1 cellular context compared by ENCODE assay signal in genomic region chr3:37987751-37988179, GRCh38.
TF ChIP-seq lines count a peak whose summit lies in the region.

No MANE protein-coding gene starts in this region.

TF ChIP-seq in K562, 482 proteins besides CTCF, POLR2A, EP300 and RAD21 (continues in another document):
- TF ChIP-seq BCOR (IDR thresholded peaks at IDR 0.05) = peak; percentile 73
- no peak for TF ChIP-seq ZNF76 (CRISPR knock-in tag; IDR thresholded peaks at IDR 0.05; ENCODE audit: borderline replicate concordance)
- TF ChIP-seq HSF4 (CRISPR knock-in tag; IDR thresholded peaks at IDR 0.05; ENCODE audit: borderline replicate concordance) = 0 out of 2 replicates have a peak, but pooled peaks have one; percentile 51
- peak; percentile 23; the same call in 1 of the 2 replicates for TF ChIP-seq FOSL1 (tag; conservative IDR thresholded peaks at IDR 0.05)
- TF ChIP-seq NBN (IDR thresholded peaks at IDR 0.05; ENCODE audit: low read depth) = peak; percentile 32; the same call in 1 of the 2 replicates
- TF ChIP-seq FOXP1 (CRISPR knock-in tag; IDR thresholded peaks at IDR 0.05) = 0 out of 2 replicates have a peak, but pooled peaks have one; percentile 24
- no peak for TF ChIP-seq TCF15 (CRISPR knock-in tag; IDR thresholded peaks at IDR 0.05)
- TF ChIP-seq SMARCA5 (IDR thresholded peaks at IDR 0.05) = peak; percentile 83; the same call in 1 of the 2 replicates
- peak; percentile 40; the same call in 1 of the 2 replicates for TF ChIP-seq JUN (IDR thresholded peaks at IDR 0.05; ENCODE audit: borderline replicate concordance, low read depth, low read length)
- no peak for TF ChIP-seq JUN (CRISPR knock-in tag; IDR thresholded peaks at IDR 0.05; ENCODE audit: borderline replicate concordance)
- peak; percentile 70 for TF ChIP-seq JUND (IDR thresholded peaks at IDR 0.05; ENCODE audit: borderline replicate concordance, low read depth, low read length)
- TF ChIP-seq JUND (tag; IDR thresholded peaks at IDR 0.05; ENCODE audit: borderline replicate concordance, low read depth, low read length) = peak; percentile 45; the same call in 2 of the 3 replicates
- 0 out of 2 replicates have a peak, but pooled peaks have one; percentile 20 for TF ChIP-seq MYNN (IDR thresholded peaks at IDR 0.05)
- TF ChIP-seq MYNN (CRISPR knock-in tag; IDR thresholded peaks at IDR 0.05) = no peak
- TF ChIP-seq ZBTB33 (CRISPR knock-in tag; IDR thresholded peaks at IDR 0.05) = peak; percentile 91
- TF ChIP-seq ZNF766 (CRISPR knock-in tag; conservative IDR thresholded peaks at IDR 0.05) = 0 out of 2 replicates have a peak, but pooled peaks have one; percentile 19
- TF ChIP-seq ZBTB9 (CRISPR knock-in tag; IDR thresholded peaks at IDR 0.05) = 0 out of 2 replicates have a peak, but pooled peaks have one; percentile 61
- TF ChIP-seq ZNF707 (CRISPR knock-in tag; conservative IDR thresholded peaks at IDR 0.05) = no peak
- TF ChIP-seq CBX3 (IDR thresholded peaks at IDR 0.05; ENCODE audit: borderline replicate concordance in 1 of 2, low read length in 2 of 2) = peak in 1 of 2 experiments; percentile 28; a peak in 1 of 3 replicates
- TF ChIP-seq CBFA2T3 (IDR thresholded peaks at IDR 0.05) = peak; percentile 66
- TF ChIP-seq DACH1 (IDR thresholded peaks at IDR 0.05; ENCODE audit: partially characterized antibody) = peak; percentile 70
- TF ChIP-seq LCOR (CRISPR knock-in tag; IDR thresholded peaks at IDR 0.05) = 0 out of 2 replicates have a peak, but pooled peaks have one; percentile 9
- TF ChIP-seq ARID1B (IDR thresholded peaks at IDR 0.05) = peak; percentile 47; the same call in 1 of the 2 replicates
- TF ChIP-seq ZNF740 (CRISPR knock-in tag; IDR thresholded peaks at IDR 0.05) = no peak
- TF ChIP-seq ZNF740 (tag; IDR thresholded peaks at IDR 0.05) = 0 out of 4 replicates have a peak, but pooled peaks of 1 of the 2 experiments have one; percentile 30
- TF ChIP-seq HDAC1 (IDR thresholded peaks at IDR 0.05) = peak in 1 of 2 experiments; percentile 53; a peak in 1 of 4 replicates
- TF ChIP-seq TRIM24 (IDR thresholded peaks at IDR 0.05) = 0 out of 4 replicates have a peak, but pooled peaks of 1 of the 2 experiments have one; percentile 27
- 0 out of 2 replicates have a peak, but pooled peaks have one; percentile 10 for TF ChIP-seq CEBPG (CRISPR knock-in tag; IDR thresholded peaks at IDR 0.05)
- TF ChIP-seq CEBPG (tag; conservative IDR thresholded peaks at IDR 0.05 in 1 of 2, IDR thresholded peaks at IDR 0.05 in 1 of 2) = no peak
- peak; percentile 68 for TF ChIP-seq ATF3 (IDR thresholded peaks at IDR 0.05)
- no peak for TF ChIP-seq ATF3 (CRISPR knock-in tag; conservative IDR thresholded peaks at IDR 0.05)
- TF ChIP-seq FOXP4 (CRISPR knock-in tag; IDR thresholded peaks at IDR 0.05; ENCODE audit: borderline replicate concordance) = 0 out of 2 replicates have a peak, but pooled peaks have one; percentile 55
- no peak for TF ChIP-seq CBX8 (IDR thresholded peaks at IDR 0.05; ENCODE audit: borderline replicate concordance, extremely low read depth, low read depth, low read length, poor library complexity, severe bottlenecking)
- peak; percentile 5; the same call in 1 of the 2 replicates for TF ChIP-seq ZBTB12 (CRISPR knock-in tag; IDR thresholded peaks at IDR 0.05)
- TF ChIP-seq ZNF121 (CRISPR knock-in tag; conservative IDR thresholded peaks at IDR 0.05) = peak; percentile 52; the same call in 1 of the 2 replicates
- 0 out of 2 replicates have a peak, but pooled peaks have one; percentile 9 for TF ChIP-seq TEAD4 (IDR thresholded peaks at IDR 0.05; ENCODE audit: low read length)
- TF ChIP-seq TEAD4 (CRISPR knock-in tag; IDR thresholded peaks at IDR 0.05; ENCODE audit: borderline replicate concordance) = no peak
- peak; percentile 54; the same call in 1 of the 2 replicates for TF ChIP-seq CBFA2T2 (conservative IDR thresholded peaks at IDR 0.05)
- peak; percentile 93 for TF ChIP-seq TFAP4 (CRISPR knock-in tag; IDR thresholded peaks at IDR 0.05; ENCODE audit: borderline replicate concordance)
- 0 out of 2 replicates have a peak, but pooled peaks have one; percentile 18 for TF ChIP-seq NFRKB (IDR thresholded peaks at IDR 0.05; ENCODE audit: low read depth)
- TF ChIP-seq CREM (IDR thresholded peaks at IDR 0.05; ENCODE audit: low read depth) = 0 out of 2 replicates have a peak, but pooled peaks have one; percentile 32
- TF ChIP-seq GABPB2 (CRISPR knock-in tag; conservative IDR thresholded peaks at IDR 0.05) = no peak
- no peak for TF ChIP-seq PBX2 (CRISPR knock-in tag; IDR thresholded peaks at IDR 0.05; ENCODE audit: low read depth)
- TF ChIP-seq PBX2 (tag; conservative IDR thresholded peaks at IDR 0.05; ENCODE audit: low read depth) = no peak
- TF ChIP-seq SMARCC2 (IDR thresholded peaks at IDR 0.05; ENCODE audit: low read depth) = 0 out of 2 replicates have a peak, but pooled peaks have one; percentile 25
- 0 out of 2 replicates have a peak, but pooled peaks have one; percentile 42 for TF ChIP-seq NR2C2 (CRISPR knock-in tag; IDR thresholded peaks at IDR 0.05)
- no peak for TF ChIP-seq NR2C2 (tag; IDR thresholded peaks at IDR 0.05)
